In the genomic region with DNA sequence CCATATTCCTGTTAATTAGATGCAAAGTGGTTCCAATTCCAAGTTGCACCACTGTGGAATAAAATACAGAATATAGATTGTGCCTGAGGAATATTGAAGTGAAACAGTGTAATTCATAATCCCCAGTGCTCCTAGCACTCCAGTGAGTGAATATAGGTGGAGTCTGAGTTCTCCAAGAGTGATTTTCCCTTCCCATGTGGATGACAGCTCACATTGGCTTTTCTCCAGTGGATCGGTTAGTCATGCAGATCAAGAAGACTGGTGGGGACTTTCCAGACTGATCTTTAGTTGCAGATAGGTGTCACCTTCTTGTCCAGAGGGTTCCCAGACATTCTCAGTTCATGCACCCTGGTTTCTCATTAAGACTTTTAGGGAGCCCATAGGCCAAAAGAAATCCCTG, we compare ENCODE assay signal across 9 cellular contexts. TPM values are rescaled to one million over a fixed set of nuclear protein-coding genes. Genes with fewer than 3 reads are reported as not detected.
DNase-seq lines count a peak whose midpoint lies in the region; ATAC-seq, FAIRE-seq and TF ChIP-seq lines count a peak whose summit lies in the region.
"Had no signal": no experiment of that assay in that cellular context is flagged by ENCODE, and none has a peak within 500 bp of the region (broad histone marks: within the 10 kb centered on the region; RNA-seq: fewer than 3 reads in every experiment).

No MANE protein-coding gene starts in this region.

- FAIRE-seq in bronchial epithelial cell (lab: Jason Lieb, UNC) = no peak

- DNase-seq in AG09319 (ENCODE audit: extremely low read depth, low read depth) (peak; percentile 62), LNCaP clone FGC (ENCODE audit: low read depth) (peak; percentile 30), bronchial epithelial cell (ENCODE audit: low read depth) (peak; percentile 91), right lobe of liver (no peak), OCI-M2 (lab: John Stamatoyannopoulos, UW; ENCODE audit: unreplicated experiment) (no peak), NCI-H2196 (lab: John Stamatoyannopoulos, UW; ENCODE audit: unreplicated experiment) (no peak)
- DNase-seq: retina had no signal

- ATAC-seq in right lobe of liver (peak; percentile 30 to 61 (median 50)), HG03457 (IDR thresholded peaks at IDR 0.05; ENCODE audit: unreplicated experiment) (no peak), GM21447 (IDR thresholded peaks at IDR 0.05; ENCODE audit: unreplicated experiment) (no peak)

- H3K4me3 ChIP-seq in LNCaP clone FGC (ENCODE audit: low read depth, low read length) (no peak overlapping the region), bronchial epithelial cell (ENCODE audit: low read depth, low read length) (no peak overlapping the region), right lobe of liver (no peak overlapping the region)

- peaks cover 0 to 55% (median 21%) of the 10 kb centered on the region in 4 donors for H3K4me1 ChIP-seq in right lobe of liver

- no peak for TF ChIP-seq POLR2A in right lobe of liver (IDR thresholded peaks at IDR 0.05)

- 0% methylated on average over 1 of the region's 1 CpG for WGBS in right lobe of liver (ENCODE audit: insufficient coverage, low coverage, low lambda C conversion rate, missing lambda C conversion rate)

- no peak for TF ChIP-seq CTCF in AG09319 (IDR thresholded peaks at IDR 0.05; ENCODE audit: low read depth, low read length)
- TF ChIP-seq CTCF in LNCaP clone FGC (IDR thresholded peaks at IDR 0.05; ENCODE audit: control insufficient read depth, extremely low read depth, insufficient read depth) = no peak
- no peak for TF ChIP-seq CTCF in bronchial epithelial cell (IDR thresholded peaks at IDR 0.05; ENCODE audit: insufficient read depth, low read length, severe bottlenecking)
- TF ChIP-seq CTCF in right lobe of liver (IDR thresholded peaks at IDR 0.05) = no peak

- H3K36me3 ChIP-seq in bronchial epithelial cell (ENCODE audit: control insufficient read depth, insufficient read depth, low read length) (no peaks in the 10 kb centered on the region), right lobe of liver (no peaks in the 10 kb centered on the region)

- H3K27me3 ChIP-seq in bronchial epithelial cell (ENCODE audit: control insufficient read depth, insufficient read depth, low read length) (no peaks in the 10 kb centered on the region), right lobe of liver (no peaks in the 10 kb centered on the region)

- H3K27ac ChIP-seq in right lobe of liver = peak overlapping the region in 1 of 3 donors; percentile 62

- intact Hi-C loops in right lobe of liver (cut with DNase I) = no loop called here

- H3K9me3 ChIP-seq in right lobe of liver = no peaks in the 10 kb centered on the region

RNA-seq across cellular contexts. Expression of gene SPATA13, which starts 47.8 kb away (rescaled TPM):
- 2.1 and 3.2 TPM in 2 replicates for total RNA-seq in bronchial epithelial cell
- 10 to 100 TPM; 21.5 to 39.9 (median 30.5) TPM for total RNA-seq in right lobe of liver

Comparison
In these comparisons a context has a peak if more than half of its experiments do, and no peak if none do; other contexts are left out.
1. DNase-seq: peak in AG09319 (single experiment), LNCaP clone FGC (single experiment) and bronchial epithelial cell (single experiment); none in right lobe of liver (0 of 3), OCI-M2 (single experiment) and NCI-H2196 (single experiment).
2. ATAC-seq: peak in right lobe of liver (4 of 4); none in HG03457 (single experiment) and GM21447 (single experiment).